18 cellular contexts compared by ENCODE assay signal in the genomic region with DNA sequence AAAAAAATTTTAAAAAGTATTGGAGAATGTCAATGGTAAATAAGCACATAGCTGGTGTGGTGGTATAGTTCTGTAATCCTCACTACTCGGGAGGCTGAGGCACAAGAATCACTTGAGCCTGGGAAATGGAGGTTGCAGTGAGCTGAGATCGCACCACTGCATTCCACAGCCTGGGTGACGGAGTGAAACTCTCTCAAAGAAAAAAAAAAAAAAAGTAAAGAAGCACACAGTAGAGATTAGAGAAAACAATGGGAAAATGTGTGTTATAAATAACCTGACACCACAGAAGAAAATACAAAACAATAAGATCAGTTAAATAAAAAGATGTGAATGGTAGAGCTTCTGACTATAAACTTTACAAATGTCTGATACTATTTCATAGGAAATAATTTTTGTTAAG.
DNase-seq lines count a peak whose midpoint lies in the region; ATAC-seq and FAIRE-seq lines count a peak whose summit lies in the region.
"Had no signal": no experiment of that assay in that cellular context is flagged by ENCODE, and none has a peak within 500 bp of the region (broad histone marks: within the 10 kb centered on the region; RNA-seq: fewer than 3 reads in every experiment).

No MANE protein-coding gene starts in this region.

- no peak for ATAC-seq in HG02798 (IDR thresholded peaks at IDR 0.05; ENCODE audit: poor library complexity, unreplicated experiment)
- no peak for ATAC-seq in HG03097 (IDR thresholded peaks at IDR 0.05; ENCODE audit: low FRiP score, unreplicated experiment)
- ATAC-seq in stimulated activated memory B cell treated with anti-CD40 and anti-IgM and Interleukin-4, amounts not matched to agents 10 μg/mL and 1 μg/mL and 100 μg/mL, for 72 hours: no peak
- ATAC-seq: PC-3 had no signal

- peaks cover 17% of the 10 kb centered on the region for H3K4me1 ChIP-seq in HUES48 (ENCODE audit: control insufficient read depth, insufficient read depth, low read length)
- no peaks in the 10 kb centered on the region for H3K4me1 ChIP-seq in mesendoderm (ENCODE audit: control insufficient read depth, low read depth, low read length)

- H3K36me3 ChIP-seq in HUES48 (ENCODE audit: control insufficient read depth, insufficient read depth, low read length) (peaks cover 11% of the 10 kb centered on the region), mesendoderm (ENCODE audit: control insufficient read depth, insufficient read depth, low read length) (no peaks in the 10 kb centered on the region)

- H3K79me2 ChIP-seq in mesendoderm (ENCODE audit: control insufficient read depth, insufficient read depth, low read length): no peaks in the 10 kb centered on the region

- H3K9me3 Mint-ChIP-seq in stimulated activated memory B cell treated with anti-CD40 and anti-IgM and Interleukin-4, amounts not matched to agents 10 μg/mL and 1 μg/mL and 100 μg/mL, for 72 hours: peaks cover 2% of the 10 kb centered on the region
- H3K9me3 Mint-ChIP-seq: IgD-negative memory B cell had no signal

- H3K4me2 ChIP-seq in mesendoderm (ENCODE audit: low read length): no peak overlapping the region

- no peak overlapping the region for H4K5ac ChIP-seq in mesendoderm (ENCODE audit: low read length)

- no peak overlapping the region for H3K4me3 ChIP-seq in HUES48 (ENCODE audit: low read depth, low read length)
- no peak overlapping the region for H3K4me3 ChIP-seq in mesendoderm (ENCODE audit: low read length)

- H3K23ac ChIP-seq in mesendoderm (ENCODE audit: low read length): no peak overlapping the region

- H3K9ac ChIP-seq in HUES48 (ENCODE audit: low read depth, low read length): no peak overlapping the region
- no peak overlapping the region for H3K9ac ChIP-seq in mesendoderm (ENCODE audit: low read length)

- no peak overlapping the region for H2BK5ac ChIP-seq in mesendoderm (ENCODE audit: low read length)

- H4K8ac ChIP-seq in mesendoderm (ENCODE audit: low read depth, low read length): no peak overlapping the region

- no peak overlapping the region for H3K4ac ChIP-seq in mesendoderm (ENCODE audit: low read depth, low read length)

- H2BK120ac ChIP-seq in mesendoderm (ENCODE audit: low read depth, low read length): no peak overlapping the region

- H3K56ac ChIP-seq in mesendoderm (ENCODE audit: low read length): no peak overlapping the region

- FAIRE-seq in A204.1 (lab: Jason Lieb, UNC) (peak; percentile 23), colon (lab: Jason Lieb, UNC) (peak; percentile 14)
- FAIRE-seq: H54 had no signal

- H3K79me1 ChIP-seq in mesendoderm (ENCODE audit: low read length): no peaks in the 10 kb centered on the region

- no peak overlapping the region for H3K4me3 Mint-ChIP-seq in stimulated activated memory B cell treated with anti-CD40 and anti-IgM and Interleukin-4, amounts not matched to agents 10 μg/mL and 1 μg/mL and 100 μg/mL, for 72 hours
- H3K4me3 Mint-ChIP-seq: IgD-negative memory B cell had no signal

- peaks cover 31% of the 10 kb centered on the region for H3K36me3 Mint-ChIP-seq in stimulated activated memory B cell treated with anti-CD40 and anti-IgM and Interleukin-4, amounts not matched to agents 10 μg/mL and 1 μg/mL and 100 μg/mL, for 72 hours

- no peaks in the 10 kb centered on the region for H3K4me1 Mint-ChIP-seq in stimulated activated memory B cell treated with anti-CD40 and anti-IgM and Interleukin-4, amounts not matched to agents 10 μg/mL and 1 μg/mL and 100 μg/mL, for 72 hours
- H3K4me1 Mint-ChIP-seq: IgD-negative memory B cell had no signal

- no peaks in the 10 kb centered on the region for H3K27me3 Mint-ChIP-seq in stimulated activated memory B cell treated with anti-CD40 and anti-IgM and Interleukin-4, amounts not matched to agents 10 μg/mL and 1 μg/mL and 100 μg/mL, for 72 hours
- H3K27me3 Mint-ChIP-seq: IgD-negative memory B cell had no signal

- H3K27me3 ChIP-seq in HUES48 (ENCODE audit: control insufficient read depth, insufficient read depth, low read length): no peaks in the 10 kb centered on the region
- no peaks in the 10 kb centered on the region for H3K27me3 ChIP-seq in mesendoderm (ENCODE audit: insufficient read depth, low read length, poor library complexity)

- no peak overlapping the region for H3K27ac Mint-ChIP-seq in stimulated activated memory B cell treated with anti-CD40 and anti-IgM and Interleukin-4, amounts not matched to agents 10 μg/mL and 1 μg/mL and 100 μg/mL, for 72 hours

- H3K27ac ChIP-seq in HUES48 (ENCODE audit: low read depth, low read length): peak overlapping the region; percentile 34
- H3K27ac ChIP-seq in mesendoderm (ENCODE audit: low read depth, low read length): no peak overlapping the region

- H2AK5ac ChIP-seq in mesendoderm (ENCODE audit: low read length): no peak overlapping the region

- H3K18ac ChIP-seq in mesendoderm (ENCODE audit: low read length): no peak overlapping the region

- WGBS in mesendoderm (ENCODE audit: extremely low coverage, insufficient coverage, low lambda C conversion rate): no CpG with 5 or more reads among the region's 3 CpGs

- no peaks in the 10 kb centered on the region for H3K9me3 ChIP-seq in HUES48 (ENCODE audit: control insufficient read depth, insufficient read depth, low read length)

- DNase-seq in mesendoderm: peak; percentile 60
- DNase-seq in NK-92 (lab: John Stamatoyannopoulos, UW; ENCODE audit: unreplicated experiment): no peak
- DNase-seq: C1 segment of cervical spinal cord; DMS153; NCI-H1436 treated with DMSO at 0.1 percent for 48 hours; NCI-H2081 treated with DMSO at 0.1 percent for 48 hours; NCI-H226; NCI-H526 treated with DMSO at 0.1 percent for 48 hours; NK-92 treated with Interleukin-12 subunit alpha and Interleukin-12 subunit beta, amount 100 ng/mL, for 24 hours; PC-3 had no signal

- no peak overlapping the region for H2BK15ac ChIP-seq in mesendoderm (replicated peaks; ENCODE audit: low read depth)
